9 cellular contexts compared by ENCODE assay signal in the genomic region with DNA sequence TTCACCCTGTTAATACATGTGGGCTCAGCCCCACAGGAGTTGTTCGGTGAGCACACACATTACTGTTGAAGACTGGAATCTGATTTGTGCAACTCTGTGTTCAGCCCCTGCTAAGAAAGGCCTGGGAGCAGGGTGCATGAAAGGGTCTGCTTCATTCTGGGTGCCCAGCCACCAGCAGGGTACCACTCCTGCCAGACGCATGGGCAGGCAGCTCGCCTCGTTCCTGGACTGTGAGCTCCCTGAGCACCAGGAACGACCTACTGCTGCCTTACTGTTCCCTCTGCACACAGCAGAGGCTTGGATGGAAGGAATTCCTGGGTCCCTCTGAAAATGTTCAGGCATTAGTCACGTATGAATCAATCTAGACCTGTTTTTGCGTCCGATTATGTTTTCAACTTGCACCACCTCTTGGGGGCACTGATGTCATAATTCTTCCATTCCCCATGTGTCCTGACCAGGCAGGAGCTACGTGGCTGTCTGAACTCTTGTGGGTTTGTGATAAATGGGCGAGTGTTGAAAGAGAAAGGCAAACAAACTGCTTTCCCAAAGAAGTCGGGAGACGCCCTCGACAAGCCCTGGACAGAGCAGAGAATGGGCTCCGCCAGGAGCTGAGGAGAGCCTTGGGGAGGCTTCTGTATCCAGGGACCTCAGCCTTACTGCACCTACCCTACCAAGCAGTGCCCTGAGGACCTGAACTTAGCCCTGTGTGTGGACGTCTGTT.
DNase-seq lines count a peak whose midpoint lies in the region; ATAC-seq and TF ChIP-seq lines count a peak whose summit lies in the region.
"Had no signal": no experiment of that assay in that cellular context is flagged by ENCODE, and none has a peak within 500 bp of the region (broad histone marks: within the 10 kb centered on the region; RNA-seq: fewer than 3 reads in every experiment).

No MANE protein-coding gene starts in this region.

- no peaks in the 10 kb centered on the region for H3K9me3 Mint-ChIP-seq in activated naive CD8-positive, alpha-beta T cell (ENCODE audit: low read depth)

- H3K27ac ChIP-seq in HL-60 (replicated peaks) (peak overlapping the region; percentile 97), lower lobe of right lung (peak overlapping the region; percentile 80)
- H3K27ac ChIP-seq: KMS-11 had no signal

- ATAC-seq in lower lobe of right lung, result peak; percentile 84 to 90

- H3K4me3 ChIP-seq in HL-60 (replicated peaks; ENCODE audit: insufficient read depth, low read length) (no peak overlapping the region), lower lobe of right lung (peak overlapping the region; percentile 8)

- intact Hi-C loops in lower lobe of right lung (cut with DNase I), result no loop called here

- no peaks in the 10 kb centered on the region for H3K9me3 ChIP-seq in lower lobe of right lung

- H3K4me1 Mint-ChIP-seq in activated naive CD8-positive, alpha-beta T cell (ENCODE audit: low read depth), result peaks cover 28% of the 10 kb centered on the region

- H3K36me3 Mint-ChIP-seq in activated naive CD8-positive, alpha-beta T cell, result no peaks in the 10 kb centered on the region

- no peaks in the 10 kb centered on the region for H3K27me3 Mint-ChIP-seq in activated naive CD8-positive, alpha-beta T cell

- peak; percentile 64 for DNase-seq in EL
- peak; percentile 91 for DNase-seq in HL-60 (ENCODE audit: low read depth in 1 of 2, low spot score in 1 of 2)
- DNase-seq in lower lobe of right lung, result peak; percentile 64
- DNase-seq in globus pallidus (ENCODE audit: low spot score), result no peak
- DNase-seq in D341Med (ENCODE audit: low spot score), result no peak
- DNase-seq in NCI-H446 treated with DMSO at 0.1 percent for 48 hours (lab: John Stamatoyannopoulos, UW), result no peak
- no peak for DNase-seq in NCI-H345 treated with DMSO at 0.1 percent for 48 hours (lab: John Stamatoyannopoulos, UW; ENCODE audit: unreplicated experiment)

- H3K27me3 ChIP-seq in HL-60 (ENCODE audit: insufficient read depth, poor library complexity, severe bottlenecking) (no peaks in the 10 kb centered on the region), lower lobe of right lung (ENCODE audit: low read depth) (no peaks in the 10 kb centered on the region)

- H3K4me1 ChIP-seq in lower lobe of right lung, result peaks cover 28% of the 10 kb centered on the region

- TF ChIP-seq CTCF in HL-60 (IDR thresholded peaks at IDR 0.05; ENCODE audit: insufficient read depth, low read length) (no peak), lower lobe of right lung (IDR thresholded peaks at IDR 0.05) (no peak)

- H3K4me3 Mint-ChIP-seq in activated naive CD8-positive, alpha-beta T cell, result peak overlapping the region; percentile 74

- peak overlapping the region; percentile 25 for H3K27ac Mint-ChIP-seq in activated naive CD8-positive, alpha-beta T cell

- no peaks in the 10 kb centered on the region for H3K36me3 ChIP-seq in lower lobe of right lung

Comparison
In these comparisons a context has a peak if more than half of its experiments do, and no peak if none do; other contexts are left out.
1. DNase-seq: peak in EL (single experiment), HL-60 (2 of 2) and lower lobe of right lung (single experiment); none in globus pallidus (single experiment), D341Med (single experiment), NCI-H446 treated with DMSO at 0.1 percent for 48 hours (single experiment) and NCI-H345 treated with DMSO at 0.1 percent for 48 hours (single experiment).